1 cellular context compared by ENCODE assay signal in genomic region chr3:49721861-49722781, GRCh38.
TF ChIP-seq lines count a peak whose summit lies in the region.

No MANE protein-coding gene starts in this region.

TF ChIP-seq in neural cell, 6 proteins besides CTCF, POLR2A, EP300 and RAD21 (continued from another document):
- no peak for TF ChIP-seq REST (IDR thresholded peaks at IDR 0.05; ENCODE audit: borderline replicate concordance)
